1 cellular context compared by ENCODE assay signal in the genomic region with DNA sequence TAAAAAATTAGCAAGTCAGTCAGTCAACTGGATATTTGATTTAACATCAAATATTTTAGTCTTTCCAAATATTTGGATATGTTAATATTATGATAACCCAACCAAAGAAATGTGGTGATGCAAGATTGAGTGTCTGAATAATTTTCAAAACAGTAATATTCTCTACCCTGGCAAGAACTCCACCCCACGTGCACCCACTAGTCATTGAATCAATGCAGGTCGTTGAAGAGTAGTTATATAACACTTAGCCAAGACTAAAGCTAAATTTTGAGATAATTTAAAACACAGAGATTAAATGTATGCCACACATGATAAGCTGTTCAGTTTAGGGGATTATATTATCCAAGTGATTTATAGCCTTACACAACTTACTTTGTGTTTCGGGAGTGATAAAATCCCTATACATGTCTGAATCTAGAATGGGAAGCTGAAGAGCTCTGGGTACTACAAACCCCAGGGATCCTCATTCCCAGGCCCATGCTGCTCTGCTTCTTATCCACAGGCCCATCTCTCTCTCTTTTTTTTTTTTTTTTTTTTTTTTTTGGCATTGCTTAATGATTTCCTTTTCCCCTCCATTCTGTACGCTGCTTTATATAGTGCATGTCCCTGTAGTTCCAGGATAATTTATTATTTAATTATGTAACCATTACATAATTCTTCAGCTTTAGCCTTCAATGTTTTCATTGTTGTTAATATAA.
TF ChIP-seq lines count a peak whose summit lies in the region.

No MANE protein-coding gene starts in this region.

TF ChIP-seq in SK-N-SH treated with all-trans-retinoic acid at 6 μM for 48 hours, 23 proteins besides CTCF, POLR2A, EP300 and RAD21 (continued from another document):
- TF ChIP-seq, protein P1, sequence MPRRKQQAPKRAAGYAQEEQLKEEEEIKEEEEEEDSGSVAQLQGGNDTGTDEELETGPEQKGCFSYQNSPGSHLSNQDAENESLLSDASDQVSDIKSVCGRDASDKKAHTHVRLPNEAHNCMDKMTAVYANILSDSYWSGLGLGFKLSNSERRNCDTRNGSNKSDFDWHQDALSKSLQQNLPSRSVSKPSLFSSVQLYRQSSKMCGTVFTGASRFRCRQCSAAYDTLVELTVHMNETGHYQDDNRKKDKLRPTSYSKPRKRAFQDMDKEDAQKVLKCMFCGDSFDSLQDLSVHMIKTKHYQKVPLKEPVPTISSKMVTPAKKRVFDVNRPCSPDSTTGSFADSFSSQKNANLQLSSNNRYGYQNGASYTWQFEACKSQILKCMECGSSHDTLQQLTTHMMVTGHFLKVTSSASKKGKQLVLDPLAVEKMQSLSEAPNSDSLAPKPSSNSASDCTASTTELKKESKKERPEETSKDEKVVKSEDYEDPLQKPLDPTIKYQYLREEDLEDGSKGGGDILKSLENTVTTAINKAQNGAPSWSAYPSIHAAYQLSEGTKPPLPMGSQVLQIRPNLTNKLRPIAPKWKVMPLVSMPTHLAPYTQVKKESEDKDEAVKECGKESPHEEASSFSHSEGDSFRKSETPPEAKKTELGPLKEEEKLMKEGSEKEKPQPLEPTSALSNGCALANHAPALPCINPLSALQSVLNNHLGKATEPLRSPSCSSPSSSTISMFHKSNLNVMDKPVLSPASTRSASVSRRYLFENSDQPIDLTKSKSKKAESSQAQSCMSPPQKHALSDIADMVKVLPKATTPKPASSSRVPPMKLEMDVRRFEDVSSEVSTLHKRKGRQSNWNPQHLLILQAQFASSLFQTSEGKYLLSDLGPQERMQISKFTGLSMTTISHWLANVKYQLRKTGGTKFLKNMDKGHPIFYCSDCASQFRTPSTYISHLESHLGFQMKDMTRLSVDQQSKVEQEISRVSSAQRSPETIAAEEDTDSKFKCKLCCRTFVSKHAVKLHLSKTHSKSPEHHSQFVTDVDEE (CRISPR knock-in tag; IDR thresholded peaks at IDR 0.05) = no peak
- TF ChIP-seq, protein P2, sequence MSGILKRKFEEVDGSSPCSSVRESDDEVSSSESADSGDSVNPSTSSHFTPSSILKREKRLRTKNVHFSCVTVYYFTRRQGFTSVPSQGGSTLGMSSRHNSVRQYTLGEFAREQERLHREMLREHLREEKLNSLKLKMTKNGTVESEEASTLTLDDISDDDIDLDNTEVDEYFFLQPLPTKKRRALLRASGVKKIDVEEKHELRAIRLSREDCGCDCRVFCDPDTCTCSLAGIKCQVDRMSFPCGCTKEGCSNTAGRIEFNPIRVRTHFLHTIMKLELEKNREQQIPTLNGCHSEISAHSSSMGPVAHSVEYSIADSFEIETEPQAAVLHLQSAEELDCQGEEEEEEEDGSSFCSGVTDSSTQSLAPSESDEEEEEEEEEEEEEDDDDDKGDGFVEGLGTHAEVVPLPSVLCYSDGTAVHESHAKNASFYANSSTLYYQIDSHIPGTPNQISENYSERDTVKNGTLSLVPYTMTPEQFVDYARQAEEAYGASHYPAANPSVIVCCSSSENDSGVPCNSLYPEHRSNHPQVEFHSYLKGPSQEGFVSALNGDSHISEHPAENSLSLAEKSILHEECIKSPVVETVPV (CRISPR knock-in tag; IDR thresholded peaks at IDR 0.05) = no peak
- TF ChIP-seq CSDC2 (CRISPR knock-in tag; IDR thresholded peaks at IDR 0.05) (no peak), ZNF565 (CRISPR knock-in tag; conservative IDR thresholded peaks at IDR 0.05; ENCODE audit: low read depth) (no peak), RARB (CRISPR knock-in tag; IDR thresholded peaks at IDR 0.05) (no peak)
TF ChIP-seq in SK-N-SH treated with all-trans-retinoic acid at 6 μM for 48 hours: peak in this region for 0.
